ENCODE assay signal across 20 cellular contexts in the genomic region with DNA sequence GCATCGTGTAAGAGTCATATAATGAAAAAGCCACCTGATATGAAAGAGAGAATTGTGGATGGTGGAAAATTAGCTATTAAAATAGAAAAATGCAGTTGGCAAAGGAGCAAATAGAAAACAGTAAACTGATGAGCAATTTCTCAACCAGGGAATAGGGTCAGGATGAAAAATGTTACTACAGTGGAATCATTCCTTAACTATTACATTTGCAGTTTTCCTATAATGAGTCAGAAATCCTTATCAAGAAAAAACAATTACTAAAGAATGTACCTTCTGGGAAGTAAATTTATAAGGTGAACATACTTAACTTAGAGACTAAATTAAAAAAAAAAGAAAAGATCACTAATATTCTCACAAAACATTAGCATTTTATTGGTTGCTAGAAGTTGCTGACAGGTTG.
DNase-seq lines count a peak whose midpoint lies in the region; ATAC-seq and TF ChIP-seq lines count a peak whose summit lies in the region.
"Had no signal": no experiment of that assay in that cellular context is flagged by ENCODE, and none has a peak within 500 bp of the region (broad histone marks: within the 10 kb centered on the region; RNA-seq: fewer than 3 reads in every experiment).

No MANE protein-coding gene starts in this region.

- TF ChIP-seq CTCF in Calu3 (IDR thresholded peaks at IDR 0.05; ENCODE audit: unreplicated experiment) = no peak

- CTCF ChIA-PET in Calu3 (lab: Charles Lee) = interaction anchor here (0.6 to 1.4 kb wide), 4 partner anchors 12 to 713 kb away, joined by 3 to 7 read pairs (median 4); no protein-coding TSS in a partner anchor

- peaks cover 32% of the 10 kb centered on the region for H3K4me1 Mint-ChIP-seq in Calu3 (ENCODE audit: low read depth, unreplicated experiment)
- H3K4me1 Mint-ChIP-seq: activated naive CD8-positive, alpha-beta T cell treated with anti-CD3 and anti-CD28 coated beads, Interleukin-2, amount 10 ng/mL, durations not matched to agents 7 days and 5 days; stimulated activated naive B cell treated with anti-CD40 and anti-IgM and Interleukin-4, amounts not matched to agents 10 μg/mL and 1 μg/mL and 100 μg/mL, for 72 hours had no signal

- ATAC-seq in GM19328 (IDR thresholded peaks at IDR 0.05; ENCODE audit: unreplicated experiment) = no peak
- ATAC-seq in GM21367 (IDR thresholded peaks at IDR 0.05; ENCODE audit: unreplicated experiment) = no peak
- ATAC-seq: activated CD8-positive, alpha-beta T cell treated with anti-CD3 and anti-CD28 coated beads for 36 hours; heart right ventricle; stimulated activated naive B cell treated with anti-CD40 and anti-IgM and Interleukin-4, amounts not matched to agents 10 μg/mL and 1 μg/mL and 100 μg/mL, for 72 hours had no signal

- H3K9me3 Mint-ChIP-seq in Calu3 (ENCODE audit: low read depth, unreplicated experiment) = no peaks in the 10 kb centered on the region
- H3K9me3 Mint-ChIP-seq: activated CD8-positive, alpha-beta T cell treated with anti-CD3 and anti-CD28 coated beads for 36 hours; activated naive CD8-positive, alpha-beta T cell treated with anti-CD3 and anti-CD28 coated beads, Interleukin-2, amount 10 ng/mL, durations not matched to agents 7 days and 5 days; brain; T-helper 2 cell treated with Interferon-gamma antibody and Interleukin-4, amounts not matched to agents 5 μg/mL and 100 μg/mL, for 36 hours had no signal

- DNase-seq in Calu3 = no peak
- peak; percentile 46 for DNase-seq in HS-5 (ENCODE audit: low read depth)
- peak; percentile 9 for DNase-seq in astrocyte of the hippocampus (ENCODE audit: low read depth, low spot score)
- peak; percentile 51 for DNase-seq in iris pigment epithelial cell (ENCODE audit: low read depth)
- no peak for DNase-seq in stimulated activated CD4-positive, alpha-beta T cell treated with anti-CD3 and anti-CD28 coated beads, Interleukin-4, amount 100 ng/mL, for 1 hour
- DNase-seq in activated CD8-positive, alpha-beta memory T cell treated with anti-CD3 and anti-CD28 coated beads, Interleukin-2, amount 50 U/mL, for 48 hours = no peak
- DNase-seq: ACHN; activated CD8-positive, alpha-beta T cell treated with anti-CD3 and anti-CD28 coated beads for 36 hours; activated effector memory CD4-positive, alpha-beta T cell treated with anti-CD3 and anti-CD28 coated beads, Interleukin-2, amount 50 U/mL, for 16 hours; activated naive CD8-positive, alpha-beta T cell treated with anti-CD3 and anti-CD28 coated beads, Interleukin-2, amount 10 ng/mL, durations not matched to agents 7 days and 5 days; heart right ventricle; Karpas-422; mesenchymal stem cell; NCI-H1694; sigmoid colon; stimulated activated naive B cell treated with anti-CD40 and anti-IgM and Interleukin-4, amounts not matched to agents 10 μg/mL and 1 μg/mL and 100 μg/mL, for 72 hours had no signal

- H3K27me3 Mint-ChIP-seq in Calu3 (ENCODE audit: unreplicated experiment) = no peaks in the 10 kb centered on the region
- H3K27me3 Mint-ChIP-seq: activated CD8-positive, alpha-beta T cell treated with anti-CD3 and anti-CD28 coated beads for 36 hours; activated naive CD8-positive, alpha-beta T cell treated with anti-CD3 and anti-CD28 coated beads, Interleukin-2, amount 10 ng/mL, durations not matched to agents 7 days and 5 days; stimulated activated naive B cell treated with anti-CD40 and anti-IgM and Interleukin-4, amounts not matched to agents 10 μg/mL and 1 μg/mL and 100 μg/mL, for 72 hours had no signal

- peak overlapping the region; percentile 7 for H3K4me3 Mint-ChIP-seq in Calu3 (ENCODE audit: low read depth, unreplicated experiment)
- H3K4me3 Mint-ChIP-seq: activated CD8-positive, alpha-beta T cell treated with anti-CD3 and anti-CD28 coated beads for 36 hours; activated naive CD8-positive, alpha-beta T cell treated with anti-CD3 and anti-CD28 coated beads, Interleukin-2, amount 10 ng/mL, durations not matched to agents 7 days and 5 days; brain; stimulated activated naive B cell treated with anti-CD40 and anti-IgM and Interleukin-4, amounts not matched to agents 10 μg/mL and 1 μg/mL and 100 μg/mL, for 72 hours; T-helper 2 cell treated with Interferon-gamma antibody and Interleukin-4, amounts not matched to agents 5 μg/mL and 100 μg/mL, for 36 hours had no signal

- H3K27ac Mint-ChIP-seq in Calu3 (ENCODE audit: unreplicated experiment) = peak overlapping the region; percentile 89
- H3K27ac Mint-ChIP-seq: activated CD8-positive, alpha-beta T cell treated with anti-CD3 and anti-CD28 coated beads for 36 hours; activated naive CD8-positive, alpha-beta T cell treated with anti-CD3 and anti-CD28 coated beads, Interleukin-2, amount 10 ng/mL, durations not matched to agents 7 days and 5 days; brain; stimulated activated naive B cell treated with anti-CD40 and anti-IgM and Interleukin-4, amounts not matched to agents 10 μg/mL and 1 μg/mL and 100 μg/mL, for 72 hours; T-helper 2 cell treated with Interferon-gamma antibody and Interleukin-4, amounts not matched to agents 5 μg/mL and 100 μg/mL, for 36 hours had no signal

- peaks cover 6% of the 10 kb centered on the region for H3K36me3 Mint-ChIP-seq in Calu3 (ENCODE audit: insufficient read depth, unreplicated experiment)
- H3K36me3 Mint-ChIP-seq: activated naive CD8-positive, alpha-beta T cell treated with anti-CD3 and anti-CD28 coated beads, Interleukin-2, amount 10 ng/mL, durations not matched to agents 7 days and 5 days; brain; stimulated activated naive B cell treated with anti-CD40 and anti-IgM and Interleukin-4, amounts not matched to agents 10 μg/mL and 1 μg/mL and 100 μg/mL, for 72 hours had no signal

- no TSS peak for BruUV-seq in Calu3 (replicated peaks; lab: Mats Ljungman, UMichigan)

- intact Hi-C loops in Calu3 (cut with micrococcal nuclease; ENCODE audit: unreplicated experiment) = loop anchor here (2.0 kb wide), 3 partner anchors 23 to 101 kb away; no protein-coding TSS in a partner anchor

Comparison
In these comparisons a context has a peak if more than half of its experiments do, and no peak if none do; other contexts are left out.
1. DNase-seq: peak in HS-5 (single experiment), astrocyte of the hippocampus (single experiment) and iris pigment epithelial cell (single experiment); none in Calu3 (single experiment), stimulated activated CD4-positive, alpha-beta T cell treated with anti-CD3 and anti-CD28 coated beads, Interleukin-4, amount 100 ng/mL, for 1 hour (single experiment) and activated CD8-positive, alpha-beta memory T cell treated with anti-CD3 and anti-CD28 coated beads, Interleukin-2, amount 50 U/mL, for 48 hours (single experiment).